24 cellular contexts compared by ENCODE assay signal in the genomic region with DNA sequence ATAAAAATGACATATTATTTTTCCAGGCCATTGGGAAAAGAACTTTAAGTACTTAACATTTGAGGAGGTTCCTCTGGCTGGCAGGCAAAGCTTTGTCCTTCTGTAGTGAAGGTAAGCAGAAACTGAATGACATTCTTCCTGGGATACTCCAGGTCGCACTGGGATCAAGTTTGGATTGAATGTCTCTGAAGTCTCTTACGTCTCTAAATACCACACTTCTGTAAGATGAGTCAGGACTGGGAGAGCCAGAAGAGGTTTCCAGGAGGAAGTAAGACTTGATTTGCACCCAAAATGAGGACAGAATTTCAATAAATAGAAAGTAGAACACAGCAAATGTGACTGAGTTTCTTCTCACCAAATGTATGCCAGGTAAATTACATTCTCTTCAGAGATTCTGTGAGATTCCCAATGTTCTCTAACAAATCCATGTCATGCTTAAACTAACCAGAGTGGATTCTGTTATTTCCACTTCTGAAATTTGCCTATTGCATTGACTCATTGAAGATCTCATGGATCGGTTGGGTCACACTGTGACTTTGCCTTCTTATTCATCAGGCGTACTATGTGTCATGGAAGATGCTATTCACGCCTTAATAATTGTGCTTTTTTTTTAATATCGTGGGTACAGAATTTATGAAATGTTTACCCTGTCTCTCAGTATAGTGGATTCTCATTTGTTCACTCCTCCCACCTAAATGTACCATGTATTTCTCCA. TPM values are rescaled to one million over a fixed set of nuclear protein-coding genes. Genes with fewer than 3 reads are reported as not detected.
DNase-seq lines count a peak whose midpoint lies in the region; ATAC-seq, FAIRE-seq and TF ChIP-seq lines count a peak whose summit lies in the region.
"Had no signal": no experiment of that assay in that cellular context is flagged by ENCODE, and none has a peak within 500 bp of the region (broad histone marks: within the 10 kb centered on the region; RNA-seq: fewer than 3 reads in every experiment).

No MANE protein-coding gene starts in this region.

- H3K27me3 Mint-ChIP-seq in astrocyte (ENCODE audit: low read depth, unreplicated experiment) (no peaks in the 10 kb centered on the region), type B pancreatic cell (no peaks in the 10 kb centered on the region), GM23338 (ENCODE audit: insufficient read depth, low read depth, poor library complexity) (peaks cover 2% of the 10 kb centered on the region)
- H3K27me3 Mint-ChIP-seq: stimulated activated naive CD8-positive, alpha-beta T cell treated with anti-CD3 and anti-CD28 coated beads, Interleukin-15, amount 100 ng/mL, for 72 hours had no signal

- no peaks in the 10 kb centered on the region for H3F3A ChIP-seq in GM23338 (replicated peaks; ENCODE audit: low read depth)

- H3K4me1 Mint-ChIP-seq in astrocyte (ENCODE audit: low read depth, unreplicated experiment): peaks cover 5% of the 10 kb centered on the region
- H3K4me1 Mint-ChIP-seq in type B pancreatic cell (ENCODE audit: unreplicated experiment): peaks cover 5% of the 10 kb centered on the region
- H3K4me1 Mint-ChIP-seq in GM23338: peaks cover 23% of the 10 kb centered on the region
- H3K4me1 Mint-ChIP-seq: activated B cell treated with CpG ODN at 0.5 μM for 24 hours; central memory CD8-positive, alpha-beta T cell; stimulated activated naive CD8-positive, alpha-beta T cell treated with anti-CD3 and anti-CD28 coated beads, Interleukin-15, amount 100 ng/mL, for 72 hours had no signal

- H3K4me1 ChIP-seq in astrocyte (ENCODE audit: insufficient read depth, low read length): no peaks in the 10 kb centered on the region
- peaks cover 4% of the 10 kb centered on the region for H3K4me1 ChIP-seq in GM23338 (ENCODE audit: insufficient read depth)
- H3K4me1 ChIP-seq: BE2C, left lung, tibial nerve had no signal

- H3K36me3 Mint-ChIP-seq in astrocyte (ENCODE audit: low read depth, unreplicated experiment) (no peaks in the 10 kb centered on the region), type B pancreatic cell (no peaks in the 10 kb centered on the region), GM23338 (ENCODE audit: low read depth) (no peaks in the 10 kb centered on the region)
- H3K36me3 Mint-ChIP-seq: activated CD4-positive, alpha-beta memory T cell treated with anti-CD3 and anti-CD28 coated beads for 36 hours had no signal

- H3K27ac Mint-ChIP-seq in astrocyte (ENCODE audit: unreplicated experiment) (no peak overlapping the region), type B pancreatic cell (no peak overlapping the region), GM23338 (no peak overlapping the region)
- H3K27ac Mint-ChIP-seq: activated B cell treated with CpG ODN at 0.5 μM for 24 hours; activated CD4-positive, alpha-beta memory T cell treated with anti-CD3 and anti-CD28 coated beads for 36 hours; progenitor cell of endocrine pancreas; stimulated activated naive CD8-positive, alpha-beta T cell treated with anti-CD3 and anti-CD28 coated beads, Interleukin-15, amount 100 ng/mL, for 72 hours had no signal

- FAIRE-seq in H54 (lab: Jason Lieb, UNC) (peak; percentile 79), astrocyte (lab: Jason Lieb, UNC) (peak; percentile 52)
- FAIRE-seq: K562 had no signal

- H3K4me3 ChIP-seq in astrocyte (ENCODE audit: insufficient read depth, low read depth, low read length) (no peak overlapping the region), GM23338 (no peak overlapping the region)
- H3K4me3 ChIP-seq: K562, left lung, skin epidermis, tibial nerve had no signal

- no peaks in the 10 kb centered on the region for H3K9me3 ChIP-seq in astrocyte (ENCODE audit: insufficient read depth, low read depth, low read length)
- H3K9me3 ChIP-seq: BE2C, left lung, tibial nerve had no signal

- no peak overlapping the region for H3K9ac ChIP-seq in astrocyte (ENCODE audit: low read length)

- no peaks in the 10 kb centered on the region for H3K9me2 ChIP-seq in GM23338 (ENCODE audit: insufficient read depth)

- TF ChIP-seq CTCF in astrocyte (IDR thresholded peaks at IDR 0.05; ENCODE audit: insufficient read depth, low read depth, low read length) (no peak), type B pancreatic cell (conservative IDR thresholded peaks at IDR 0.05) (no peak), GM23338 (conservative IDR thresholded peaks at IDR 0.05; ENCODE audit: low read depth in 2 of 2) (no peak)

- no peak for TF ChIP-seq POLR2A in H54 (IDR thresholded peaks at IDR 0.05; ENCODE audit: low read depth, low read length)

- H4K20me1 ChIP-seq in astrocyte (ENCODE audit: insufficient read depth, low read length) (no peaks in the 10 kb centered on the region), GM23338 (replicated peaks; ENCODE audit: insufficient read depth) (no peaks in the 10 kb centered on the region)

- H3K9me3 Mint-ChIP-seq in astrocyte (ENCODE audit: unreplicated experiment) (no peaks in the 10 kb centered on the region), type B pancreatic cell (no peaks in the 10 kb centered on the region), GM23338 (no peaks in the 10 kb centered on the region)
- H3K9me3 Mint-ChIP-seq: activated B cell treated with CpG ODN at 0.5 μM for 24 hours; activated CD4-positive, alpha-beta memory T cell treated with anti-CD3 and anti-CD28 coated beads for 36 hours; central memory CD8-positive, alpha-beta T cell; stimulated activated naive CD8-positive, alpha-beta T cell treated with anti-CD3 and anti-CD28 coated beads, Interleukin-15, amount 100 ng/mL, for 72 hours had no signal

- no peak overlapping the region for H2AFZ ChIP-seq in astrocyte (ENCODE audit: low read depth, low read length)
- no peak overlapping the region for H2AFZ ChIP-seq in GM23338

- H3K79me2 ChIP-seq in astrocyte (ENCODE audit: insufficient read depth, low read length) (no peaks in the 10 kb centered on the region), GM23338 (replicated peaks; ENCODE audit: insufficient read depth) (no peaks in the 10 kb centered on the region)

- H3K27me3 ChIP-seq in astrocyte (ENCODE audit: insufficient read depth, low read length) (no peaks in the 10 kb centered on the region), GM23338 (ENCODE audit: insufficient read depth) (no peaks in the 10 kb centered on the region)
- H3K27me3 ChIP-seq: left lung, tibial nerve had no signal

- H3K4me3 Mint-ChIP-seq in astrocyte (ENCODE audit: unreplicated experiment) (no peak overlapping the region), type B pancreatic cell (peak overlapping the region; percentile 13), GM23338 (no peak overlapping the region)
- H3K4me3 Mint-ChIP-seq: activated B cell treated with CpG ODN at 0.5 μM for 24 hours; activated CD4-positive, alpha-beta memory T cell treated with anti-CD3 and anti-CD28 coated beads for 36 hours; central memory CD8-positive, alpha-beta T cell; stimulated activated naive CD8-positive, alpha-beta T cell treated with anti-CD3 and anti-CD28 coated beads, Interleukin-15, amount 100 ng/mL, for 72 hours had no signal

- no peak overlapping the region for H3K27ac ChIP-seq in astrocyte (ENCODE audit: low read depth, low read length)
- H3K27ac ChIP-seq in GM23338 (ENCODE audit: low read depth): no peak overlapping the region
- H3K27ac ChIP-seq: left lung, skin epidermis, tibial nerve had no signal

- ATAC-seq in GM18502 (IDR thresholded peaks at IDR 0.05; ENCODE audit: poor library complexity, unreplicated experiment) (no peak), GM23338 (no peak)
- ATAC-seq: K562; left lung; stimulated activated naive CD8-positive, alpha-beta T cell treated with anti-CD3 and anti-CD28 coated beads, Interleukin-15, amount 100 ng/mL, for 72 hours had no signal

- H3K36me3 ChIP-seq in astrocyte (ENCODE audit: insufficient read depth, low read length): no peaks in the 10 kb centered on the region
- no peaks in the 10 kb centered on the region for H3K36me3 ChIP-seq in GM23338 (ENCODE audit: insufficient read depth)
- H3K36me3 ChIP-seq: BE2C, left lung, tibial nerve had no signal

- H3K4me2 ChIP-seq in astrocyte (ENCODE audit: low read length) (no peak overlapping the region), GM23338 (no peak overlapping the region)

- DNase-seq in H54 (ENCODE audit: insufficient read length, low spot score) (no peak), astrocyte (ENCODE audit: low read depth) (peak; percentile 76), fibroblast of peridontal ligament (ENCODE audit: extremely low read depth) (peak; percentile 45), type B pancreatic cell (ENCODE audit: extremely low spot score, unreplicated experiment) (no peak), NCI-H146 treated with DMSO at 0.1 percent for 48 hours (lab: John Stamatoyannopoulos, UW; ENCODE audit: unreplicated experiment) (no peak), GM23338 (ENCODE audit: low spot score) (no peak)
- DNase-seq: activated B cell treated with CpG ODN at 0.5 μM for 24 hours; activated CD4-positive, alpha-beta memory T cell treated with anti-CD3 and anti-CD28 coated beads for 36 hours; BE2C; glutamatergic neuron; left lung; NCI-H1930; NCI-H446 treated with DMSO at 0.1 percent for 48 hours; NK-92 treated with Interleukin-12 subunit alpha and Interleukin-12 subunit beta, amount 100 ng/mL, for 24 hours; RPMI8226; stimulated activated CD4-positive, alpha-beta T cell treated with anti-CD3 and anti-CD28 coated beads, Interleukin-2, amount 100 ng/mL, for 48 hours; stimulated activated naive CD8-positive, alpha-beta T cell treated with anti-CD3 and anti-CD28 coated beads, Interleukin-15, amount 100 ng/mL, for 72 hours had no signal

TF ChIP-seq in GM23338, 12 proteins besides CTCF, POLR2A, EP300 and RAD21 (continues in another document):
- TF ChIP-seq, protein P1, sequence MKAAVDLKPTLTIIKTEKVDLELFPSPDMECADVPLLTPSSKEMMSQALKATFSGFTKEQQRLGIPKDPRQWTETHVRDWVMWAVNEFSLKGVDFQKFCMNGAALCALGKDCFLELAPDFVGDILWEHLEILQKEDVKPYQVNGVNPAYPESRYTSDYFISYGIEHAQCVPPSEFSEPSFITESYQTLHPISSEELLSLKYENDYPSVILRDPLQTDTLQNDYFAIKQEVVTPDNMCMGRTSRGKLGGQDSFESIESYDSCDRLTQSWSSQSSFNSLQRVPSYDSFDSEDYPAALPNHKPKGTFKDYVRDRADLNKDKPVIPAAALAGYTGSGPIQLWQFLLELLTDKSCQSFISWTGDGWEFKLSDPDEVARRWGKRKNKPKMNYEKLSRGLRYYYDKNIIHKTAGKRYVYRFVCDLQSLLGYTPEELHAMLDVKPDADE (IDR thresholded peaks at IDR 0.05): no peak
- TF ChIP-seq ZNF114 (CRISPR knock-in tag; IDR thresholded peaks at IDR 0.05): no peak
- TF ChIP-seq POLR2AphosphoS5 (IDR thresholded peaks at IDR 0.05; ENCODE audit: low read depth): no peak
- no peak for TF ChIP-seq ZNF331 (CRISPR knock-in tag; IDR thresholded peaks at IDR 0.05; ENCODE audit: low read depth)
- no peak for TF ChIP-seq NANOG (IDR thresholded peaks at IDR 0.05; ENCODE audit: borderline replicate concordance)

RNA-seq across cellular contexts. Expression of a gene that starts 25.5 kb away (rescaled TPM):
- not detected in 2 replicates for total RNA-seq in astrocyte
- total RNA-seq in type B pancreatic cell (ENCODE audit: low replicate concordance): 1.2 and 1.4 TPM in 2 replicates
- not detected in 2 replicates for total RNA-seq in GM23338 (2014; rRNA removed; shearing (Covaris generic))
- not detected in 2 replicates for polyA plus RNA-seq in GM23338 (2016; fragmentation: Nextera tagmentation; extraction: Ambion mirVana)
- total RNA-seq: activated B cell treated with CpG ODN at 0.5 μM for 24 hours; activated CD4-positive, alpha-beta memory T cell treated with anti-CD3 and anti-CD28 coated beads for 36 hours; K562; progenitor cell of endocrine pancreas had no signal
- polyA plus RNA-seq: K562, neural cell had no signal

Comparison
In these comparisons a context has a peak if more than half of its experiments do, and no peak if none do; other contexts are left out.
1. DNase-seq: peak in astrocyte (single experiment) and fibroblast of peridontal ligament (single experiment); none in H54 (single experiment), type B pancreatic cell (single experiment), NCI-H146 treated with DMSO at 0.1 percent for 48 hours (single experiment) and GM23338 (single experiment).